In the genomic region with DNA sequence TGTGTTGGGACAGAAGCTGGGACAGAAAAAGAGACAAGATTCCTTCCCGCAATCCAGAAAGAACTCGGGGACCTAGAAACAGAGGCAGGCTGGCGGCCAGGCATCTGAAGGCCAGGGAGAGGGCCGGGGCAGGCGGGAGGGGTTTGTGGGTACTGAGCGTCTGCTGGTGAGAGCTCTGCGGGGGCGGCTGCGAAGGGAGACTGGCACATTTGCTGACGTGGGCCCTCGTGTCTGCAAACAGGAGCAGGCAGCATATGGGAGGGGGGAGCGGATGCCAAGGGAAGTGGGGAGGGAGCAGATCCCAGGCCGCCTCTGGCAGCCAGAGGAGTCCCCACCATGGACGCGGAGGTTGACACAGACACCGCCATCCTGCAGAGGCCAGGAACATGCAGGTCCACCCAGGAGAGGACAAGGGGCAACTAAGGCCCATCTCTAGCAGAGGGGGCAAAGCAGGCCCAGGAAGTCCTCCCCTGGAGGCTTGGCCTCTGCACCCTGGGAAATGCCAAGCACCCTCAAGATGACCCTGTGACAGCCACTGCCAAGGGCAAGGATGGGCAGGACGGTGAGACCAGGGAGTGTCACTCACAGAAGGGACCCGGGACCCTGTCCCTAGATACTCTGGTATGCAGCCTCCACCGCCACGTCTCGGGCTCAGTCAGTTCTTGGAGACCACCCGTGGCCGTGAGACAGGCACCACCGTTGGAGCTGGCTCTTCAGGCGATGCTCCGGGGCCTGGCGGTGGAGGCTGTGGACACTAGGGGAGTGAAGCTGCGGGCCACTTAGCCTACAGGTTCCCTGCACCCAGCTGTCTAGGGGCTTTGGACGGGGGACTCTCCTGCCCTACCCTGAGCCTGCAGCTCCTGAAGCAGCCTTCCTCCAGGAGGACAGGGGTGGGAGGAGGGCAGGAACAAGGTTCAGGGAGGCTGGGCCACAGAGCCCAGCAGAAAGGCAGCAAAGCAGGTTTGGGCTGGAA, we compare ENCODE assay signal across 10 cellular contexts. TPM values are rescaled to one million over a fixed set of nuclear protein-coding genes. Genes with fewer than 3 reads are reported as not detected.
DNase-seq lines count a peak whose midpoint lies in the region; ATAC-seq, FAIRE-seq and TF ChIP-seq lines count a peak whose summit lies in the region.
"Had no signal": no experiment of that assay in that cellular context is flagged by ENCODE, and none has a peak within 500 bp of the region (broad histone marks: within the 10 kb centered on the region; RNA-seq: fewer than 3 reads in every experiment).

No MANE protein-coding gene starts in this region.

- no peak for TF ChIP-seq RAD21 in H1 (IDR thresholded peaks at IDR 0.05 in 1 of 2, conservative IDR thresholded peaks at IDR 0.05 in 1 of 2; ENCODE audit: low read depth in 2 of 2, low read length in 2 of 2)

- H4K8ac ChIP-seq in H1 (ENCODE audit: extremely low read depth, insufficient read depth, low read length): no peak overlapping the region; the same call in 1 of the 2 replicates

- H4K20me1 ChIP-seq in H1 (replicated peaks in 1 of 2; ENCODE audit: control insufficient read depth in 1 of 2, insufficient read depth in 2 of 2, low read length in 2 of 2): peaks cover 0 to 3% of the 10 kb centered on the region in 2 experiments

- FAIRE-seq in H1 (lab: Jason Lieb, UNC) (no peak), RCC 7860 (lab: Jason Lieb, UNC) (no peak)

- H3K4me3 ChIP-seq in RWPE2 (ENCODE audit: severe bottlenecking) (no peak overlapping the region), H1 (ENCODE audit: extremely low read depth in 1 of 4, insufficient read depth in 2 of 4, low read depth in 3 of 4, low read length in 4 of 4) (no peak overlapping the region), suprapubic skin (no peak overlapping the region)

- no peak overlapping the region for H4K5ac ChIP-seq in H1 (ENCODE audit: insufficient read length, low read depth, low read length)

- no peak overlapping the region for H3K9ac ChIP-seq in H1 (replicated peaks in 1 of 4; ENCODE audit: extremely low read depth in 1 of 4, low read depth in 3 of 4, low read length in 3 of 4)

- TF ChIP-seq POLR2A in H1 (IDR thresholded peaks at IDR 0.05; ENCODE audit: control extremely low read depth in 1 of 2, low read depth in 2 of 2, low read length in 2 of 2) (no peak), suprapubic skin (IDR thresholded peaks at IDR 0.05) (no peak)

- H3K79me1 ChIP-seq in H1 (ENCODE audit: low read depth, low read length): no peaks in the 10 kb centered on the region

- H3K23ac ChIP-seq in H1 (ENCODE audit: insufficient read length): no peak overlapping the region

- no peak overlapping the region for H2AFZ ChIP-seq in H1 (ENCODE audit: low read length)

- peak overlapping the region; percentile 60; the same call in 1 of the 2 replicates for H3K18ac ChIP-seq in H1 (ENCODE audit: extremely low read depth, low read length)

- no peak overlapping the region for H3K14ac ChIP-seq in H1 (ENCODE audit: insufficient read length)

- peak overlapping the region; percentile 87; the same call in 1 of the 2 replicates for H2BK12ac ChIP-seq in H1 (ENCODE audit: low read depth, low read length)

- POLR2A ChIA-PET in H1 (lab: Charles Lee; ENCODE audit: partially characterized antibody): interaction anchor here (0.6 to 1.4 kb wide), 3 partner anchors 8 to 149 kb away, joined by 3 read pairs; no protein-coding TSS in a partner anchor

- no peak overlapping the region for H3K4ac ChIP-seq in H1 (replicated peaks; ENCODE audit: insufficient read length, low read depth, low read length)

- H2BK15ac ChIP-seq in H1 (ENCODE audit: low read length): peak overlapping the region; percentile 88; the same call in 1 of the 2 replicates

- H2BK20ac ChIP-seq in H1 (ENCODE audit: low read length): no peak overlapping the region

- no peak overlapping the region for H2AK5ac ChIP-seq in H1 (ENCODE audit: low read depth, low read length)

- no peak overlapping the region for H3K27ac ChIP-seq in RWPE2 (ENCODE audit: poor library complexity, severe bottlenecking)
- H3K27ac ChIP-seq in H1 (ENCODE audit: low read depth, low read length): no peak overlapping the region
- no peak overlapping the region for H3K27ac ChIP-seq in suprapubic skin

- H2BK5ac ChIP-seq in H1 (ENCODE audit: low read depth, low read length): 0 out of 2 replicates have a peak overlapping the region, but pooled peaks have one; percentile 71

- no peaks in the 10 kb centered on the region for H3K79me2 ChIP-seq in H1 (ENCODE audit: control insufficient read depth in 1 of 2, insufficient read depth in 2 of 2, low read length in 2 of 2)

- H3K9me3 ChIP-seq in RWPE2 (ENCODE audit: severe bottlenecking) (no peaks in the 10 kb centered on the region), H1 (ENCODE audit: insufficient read depth in 2 of 2, low read depth in 1 of 2, low read length in 1 of 2) (no peaks in the 10 kb centered on the region), suprapubic skin (no peaks in the 10 kb centered on the region)

- TF ChIP-seq EP300 in H1 (IDR thresholded peaks at IDR 0.05; ENCODE audit: borderline replicate concordance in 1 of 2, low read depth in 2 of 2, low read length in 2 of 2): no peak
- no peak for TF ChIP-seq EP300 in suprapubic skin (IDR thresholded peaks at IDR 0.05)

- CTCF ChIA-PET in H1 (lab: Charles Lee; ENCODE audit: partially characterized antibody): interaction anchor here (0.6 to 6.1 kb wide), 14 partner anchors 9 to 72 kb away, joined by 3 to 35 read pairs (median 4); no protein-coding TSS in a partner anchor

- no peak for ATAC-seq in RWPE2 (ENCODE audit: low read depth)

- DNase-seq in RWPE2 (ENCODE audit: low spot score) (peak; percentile 63), H1 (ENCODE audit: low read depth in 1 of 2, low spot score in 2 of 2) (no peak), medulla oblongata (ENCODE audit: extremely low spot score) (peak; percentile 70), suprapubic skin (ENCODE audit: low spot score in 2 of 2) (peak; percentile 65 to 79), KG1 (lab: John Stamatoyannopoulos, UW) (no peak), kidney tubule cell (ENCODE audit: low spot score) (no peak), RCC 7860 (ENCODE audit: low spot score) (no peak)
- DNase-seq: cortex of kidney, HFFc6, NCI-H446 treated with DMSO at 0.1 percent for 48 hours had no signal

- no peaks in the 10 kb centered on the region for H3K36me3 ChIP-seq in RWPE2 (ENCODE audit: low read depth)
- no peaks in the 10 kb centered on the region for H3K36me3 ChIP-seq in H1 (ENCODE audit: control insufficient read depth in 2 of 4, insufficient read depth in 4 of 4, low read length in 3 of 4)
- no peaks in the 10 kb centered on the region for H3K36me3 ChIP-seq in suprapubic skin

- no peak overlapping the region for H3K56ac ChIP-seq in H1 (replicated peaks; ENCODE audit: insufficient read length, low read depth, low read length)

- TF ChIP-seq CTCF in RWPE2 (IDR thresholded peaks at IDR 0.05; ENCODE audit: poor library complexity, severe bottlenecking) (no peak), H1 (IDR thresholded peaks at IDR 0.05; ENCODE audit: control extremely low read depth in 1 of 3, insufficient read depth in 1 of 3, low read depth in 1 of 3, low read length in 3 of 3) (no peak), suprapubic skin (IDR thresholded peaks at IDR 0.05) (no peak)

- H4K91ac ChIP-seq in H1 (replicated peaks; ENCODE audit: insufficient read length, low read length): no peak overlapping the region

- H3K23me2 ChIP-seq in H1 (ENCODE audit: low read depth, low read length): peaks cover 4% of the 10 kb centered on the region; the same call in 1 of the 2 replicates

- WGBS in H1 (ENCODE audit: extremely low coverage in 1 of 2, insufficient coverage in 1 of 2, insufficient read length in 1 of 2, insufficient replicate concordance in 2 of 2, low coverage in 1 of 2, low lambda C conversion rate in 2 of 2, missing lambda C conversion rate in 1 of 2), 2 experiments: 69% methylated on average over 27 of the region's 29 CpGs; no CpG with 5 or more reads in 1 of the 2 experiments
- WGBS in suprapubic skin: 75% methylated on average over 24 of the region's 29 CpGs

- H3K27me3 ChIP-seq in RWPE2 (ENCODE audit: insufficient read depth, poor library complexity, severe bottlenecking) (no peaks in the 10 kb centered on the region), H1 (replicated peaks in 1 of 4; ENCODE audit: control insufficient read depth in 3 of 4, extremely low read depth in 1 of 4, insufficient read depth in 3 of 4, low read length in 3 of 4) (peaks cover 0 to 18% (median 13%) of the 10 kb centered on the region in 4 experiments; a peak in 5 of 7 replicates), suprapubic skin (peaks cover 41% of the 10 kb centered on the region)

- H3K4me1 ChIP-seq in RWPE2 (ENCODE audit: insufficient read depth, poor library complexity, severe bottlenecking) (peaks cover 25% of the 10 kb centered on the region), H1 (replicated peaks in 1 of 4; ENCODE audit: control insufficient read depth in 3 of 4, insufficient read depth in 4 of 4, low read length in 3 of 4) (peaks cover 0 to 44% (median 30%) of the 10 kb centered on the region in 4 experiments; a peak in 6 of 7 replicates), suprapubic skin (peaks cover 37% of the 10 kb centered on the region)

- H2BK120ac ChIP-seq in H1 (replicated peaks; ENCODE audit: low read depth, low read length): no peak overlapping the region

- peak overlapping the region in 1 of 2 experiments; percentile 66; a peak in 1 of 4 replicates for H3K4me2 ChIP-seq in H1 (ENCODE audit: insufficient read depth in 1 of 2, low read depth in 2 of 2, low read length in 2 of 2)

RNA-seq across cellular contexts. Expression of a gene that starts 32.0 kb away (rescaled TPM):
- 7.7 and 8.0 TPM in 2 replicates for total RNA-seq in H1 (2021; fragmentation: NEBNext Ultra II Directional; extraction: Animal tissue kit (Norgen Biotek cat#: 25700))
- polyA plus RNA-seq in H1 (2011; rRNA removed): 15.0 and 20.5 TPM in 2 replicates
- 13.4 TPM for polyA plus RNA-seq in H1 (2011; cell fraction: cytosol; rRNA removed)
- polyA plus RNA-seq in H1 (2011; cell fraction: nucleus; rRNA removed): 23.6 TPM
- 5.5 to 12.1 TPM (median 10.4 TPM) in 4 replicates for polyA plus RNA-seq in H1 (2012, experiment 1 of 2)
- 7.6 TPM for polyA plus RNA-seq in H1 (2012, experiment 2 of 2)
- 7.6 TPM for polyA plus RNA-seq in H1 (2013, experiment 1 of 2)
- polyA plus RNA-seq in H1 (2013, experiment 2 of 2): 7.2 TPM
- 8.9 and 10.2 TPM in 2 replicates for polyA minus RNA-seq in H1 (2011; rRNA and poly(A)+ RNA removed)
- polyA minus RNA-seq in H1 (2011; cell fraction: cytosol; rRNA and poly(A)+ RNA removed): 9.5 TPM
- polyA minus RNA-seq in H1 (2011; cell fraction: nucleus; rRNA and poly(A)+ RNA removed): 7.0 TPM
- total RNA-seq in suprapubic skin: under 1 TPM in 1 of 4 donors, not detected in 3; 0.70 TPM
- total RNA-seq: HFFc6 had no signal

RNA-seq across cellular contexts. Expression of a gene that starts 44.7 kb away (rescaled TPM):
- 4.4 and 4.7 TPM in 2 replicates for total RNA-seq in H1 (2021; fragmentation: NEBNext Ultra II Directional; extraction: Animal tissue kit (Norgen Biotek cat#: 25700))
- polyA plus RNA-seq in H1 (2011; rRNA removed): 16.2 and 20.9 TPM in 2 replicates
- 8.1 TPM for polyA plus RNA-seq in H1 (2011; cell fraction: cytosol; rRNA removed)
- 12.6 TPM for polyA plus RNA-seq in H1 (2011; cell fraction: nucleus; rRNA removed)
- 4.2 to 10.6 TPM (median 8.1 TPM) in 4 replicates for polyA plus RNA-seq in H1 (2012, experiment 1 of 2)
- polyA plus RNA-seq in H1 (2012, experiment 2 of 2): 5.2 TPM
- polyA plus RNA-seq in H1 (2013, experiment 1 of 2): 4.2 TPM
- 3.5 TPM for polyA plus RNA-seq in H1 (2013, experiment 2 of 2)
- polyA minus RNA-seq in H1 (2011; rRNA and poly(A)+ RNA removed): 5.4 and 6.9 TPM in 2 replicates
- 7.7 TPM for polyA minus RNA-seq in H1 (2011; cell fraction: cytosol; rRNA and poly(A)+ RNA removed)
- polyA minus RNA-seq in H1 (2011; cell fraction: nucleus; rRNA and poly(A)+ RNA removed): 10.1 TPM
- 10 to 100 TPM in 1 of 4 donors, 1 to 10 TPM in 3; 2.6 to 10.9 (median 6.8) TPM for total RNA-seq in suprapubic skin

Comparison
In these comparisons a context has a peak if more than half of its experiments do, and no peak if none do; other contexts are left out.
1. DNase-seq: peak in RWPE2 (single experiment), medulla oblongata (single experiment) and suprapubic skin (2 of 2); none in H1 (0 of 2), KG1 (single experiment), kidney tubule cell (single experiment) and RCC 7860 (single experiment).